ENCODE assay signal across 10 cellular contexts in the genomic region with DNA sequence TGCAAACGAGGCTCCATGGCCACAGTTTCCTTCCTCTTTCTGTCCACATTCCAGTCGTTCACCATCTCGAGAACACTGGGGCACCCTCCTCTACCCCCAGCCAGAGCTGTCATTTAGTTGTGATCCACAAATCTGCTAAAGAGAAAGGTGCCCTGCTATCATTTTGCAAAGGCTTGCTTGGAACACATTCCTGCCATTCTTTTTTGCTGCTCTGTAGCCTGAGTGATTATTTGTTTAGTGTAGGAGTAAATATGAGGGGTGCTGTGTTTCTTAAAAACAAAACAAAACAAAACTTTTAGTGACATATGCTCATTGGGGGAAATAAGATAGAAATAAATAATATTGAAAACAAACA.
DNase-seq lines count a peak whose midpoint lies in the region; ATAC-seq and TF ChIP-seq lines count a peak whose summit lies in the region.
"Had no signal": no experiment of that assay in that cellular context is flagged by ENCODE, and none has a peak within 500 bp of the region (broad histone marks: within the 10 kb centered on the region; RNA-seq: fewer than 3 reads in every experiment).

No MANE protein-coding gene starts in this region.

- no peaks in the 10 kb centered on the region for H3K27me3 Mint-ChIP-seq in activated T-cell treated with anti-CD3 and anti-CD28 coated beads, Interleukin-2, amount 50 U/mL, for 72 hours (ENCODE audit: low read depth)
- no peaks in the 10 kb centered on the region for H3K27me3 Mint-ChIP-seq in activated T-helper 2 cell treated with anti-CD3 and anti-CD28 coated beads, Interferon-gamma antibody, Interleukin-2, Interleukin-4, amounts not matched to agents 10 μg/mL and 5 μg/mL and 100 μg/mL, durations not matched to agents 14 hours and 24 hours and 36 hours (ENCODE audit: low read depth)
- no peaks in the 10 kb centered on the region for H3K27me3 Mint-ChIP-seq in CD8-positive, alpha-beta T cell (ENCODE audit: low read depth)

- no peaks in the 10 kb centered on the region for H3K9me3 ChIP-seq in suprapubic skin
- H3K9me3 ChIP-seq in CD8-positive, alpha-beta T cell (ENCODE audit: low read length) = no peaks in the 10 kb centered on the region
- H3K9me3 ChIP-seq: right atrium auricular region had no signal

- POLR2A ChIA-PET in GM10248 (lab: Yijun Ruan, JAX) = no interaction called here
- POLR2A ChIA-PET in CD8-positive, alpha-beta T cell (lab: Charles Lee) = no interaction called here

- no peak for TF ChIP-seq EP300 in suprapubic skin (IDR thresholded peaks at IDR 0.05)

- no peaks in the 10 kb centered on the region for H3K27me3 ChIP-seq in layer of hippocampus (ENCODE audit: control insufficient read depth, insufficient read depth, low read length)
- no peaks in the 10 kb centered on the region for H3K27me3 ChIP-seq in suprapubic skin
- no peaks in the 10 kb centered on the region for H3K27me3 ChIP-seq in CD8-positive, alpha-beta T cell (ENCODE audit: insufficient read depth, low read length)
- H3K27me3 ChIP-seq: right atrium auricular region had no signal

- CTCF ChIA-PET in GM10248 (lab: Yijun Ruan, JAX) = interaction anchor here (1.7 to 1.8 kb wide), 2 partner anchors 35 to 98 kb away, joined by 4 read pairs; no protein-coding TSS in a partner anchor
- CTCF ChIA-PET in CD8-positive, alpha-beta T cell (lab: Charles Lee) = no interaction called here

- TF ChIP-seq POLR2A in suprapubic skin (IDR thresholded peaks at IDR 0.05) = no peak

- peaks cover 2 to 8% of the 10 kb centered on the region in 2 donors for H3K36me3 Mint-ChIP-seq in activated T-cell treated with anti-CD3 and anti-CD28 coated beads, Interleukin-2, amount 50 U/mL, for 72 hours (ENCODE audit: insufficient read depth in 2 of 2)
- peaks cover 45% of the 10 kb centered on the region for H3K36me3 Mint-ChIP-seq in activated T-helper 2 cell treated with anti-CD3 and anti-CD28 coated beads, Interferon-gamma antibody, Interleukin-2, Interleukin-4, amounts not matched to agents 10 μg/mL and 5 μg/mL and 100 μg/mL, durations not matched to agents 14 hours and 24 hours and 36 hours (ENCODE audit: low read depth)
- peaks cover 16% of the 10 kb centered on the region for H3K36me3 Mint-ChIP-seq in CD8-positive, alpha-beta T cell

- H3K9me3 Mint-ChIP-seq in activated T-cell treated with anti-CD3 and anti-CD28 coated beads, Interleukin-2, amount 50 U/mL, for 72 hours = no peaks in the 10 kb centered on the region
- no peaks in the 10 kb centered on the region for H3K9me3 Mint-ChIP-seq in activated T-helper 2 cell treated with anti-CD3 and anti-CD28 coated beads, Interferon-gamma antibody, Interleukin-2, Interleukin-4, amounts not matched to agents 10 μg/mL and 5 μg/mL and 100 μg/mL, durations not matched to agents 14 hours and 24 hours and 36 hours
- H3K9me3 Mint-ChIP-seq in CD8-positive, alpha-beta T cell = no peaks in the 10 kb centered on the region

- peak overlapping the region; percentile 38 to 63 for H3K4me3 Mint-ChIP-seq in activated T-cell treated with anti-CD3 and anti-CD28 coated beads, Interleukin-2, amount 50 U/mL, for 72 hours
- H3K4me3 Mint-ChIP-seq in activated T-helper 2 cell treated with anti-CD3 and anti-CD28 coated beads, Interferon-gamma antibody, Interleukin-2, Interleukin-4, amounts not matched to agents 10 μg/mL and 5 μg/mL and 100 μg/mL, durations not matched to agents 14 hours and 24 hours and 36 hours (ENCODE audit: low read depth) = peak overlapping the region; percentile 4
- no peak overlapping the region for H3K4me3 Mint-ChIP-seq in CD8-positive, alpha-beta T cell

- H3K27ac Mint-ChIP-seq in activated T-cell treated with anti-CD3 and anti-CD28 coated beads, Interleukin-2, amount 50 U/mL, for 72 hours = peak overlapping the region; percentile 87
- H3K27ac Mint-ChIP-seq in activated T-helper 2 cell treated with anti-CD3 and anti-CD28 coated beads, Interferon-gamma antibody, Interleukin-2, Interleukin-4, amounts not matched to agents 10 μg/mL and 5 μg/mL and 100 μg/mL, durations not matched to agents 14 hours and 24 hours and 36 hours = peak overlapping the region; percentile 65
- no peak overlapping the region for H3K27ac Mint-ChIP-seq in CD8-positive, alpha-beta T cell

- peaks cover 35% of the 10 kb centered on the region for H3K4me1 ChIP-seq in suprapubic skin
- H3K4me1 ChIP-seq in CD8-positive, alpha-beta T cell (ENCODE audit: insufficient read depth, low read length) = peaks cover 23% of the 10 kb centered on the region

- no peak for TF ChIP-seq CTCF in suprapubic skin (IDR thresholded peaks at IDR 0.05)
- no peak for TF ChIP-seq CTCF in GM10248 (IDR thresholded peaks at IDR 0.05; ENCODE audit: control extremely low read depth, extremely low read depth, low read depth, missing control alignments)
- no peak for TF ChIP-seq CTCF in CD8-positive, alpha-beta T cell (IDR thresholded peaks at IDR 0.05)

- no peak overlapping the region for H3K4me3 ChIP-seq in suprapubic skin
- H3K4me3 ChIP-seq in CD8-positive, alpha-beta T cell (ENCODE audit: low read depth, low read length) = no peak overlapping the region
- H3K4me3 ChIP-seq: right atrium auricular region had no signal

- WGBS in suprapubic skin = 12% methylated on average over 3 of the region's 3 CpGs

- no peak for DNase-seq in activated T-cell treated with anti-CD3 and anti-CD28 coated beads, Interleukin-2, amount 50 U/mL, for 72 hours
- no peak for DNase-seq in activated T-cell treated with anti-CD3 and anti-CD28 coated beads, Interleukin-2, amount 50 U/mL, for 1 hour
- DNase-seq in activated T-helper 2 cell treated with anti-CD3 and anti-CD28 coated beads, Interferon-gamma antibody, Interleukin-2, Interleukin-4, amounts not matched to agents 10 μg/mL and 5 μg/mL and 100 μg/mL, durations not matched to agents 14 hours and 24 hours and 36 hours (ENCODE audit: low spot score) = no peak
- no peak for DNase-seq in suprapubic skin (ENCODE audit: low spot score in 2 of 2)
- no peak for DNase-seq in GM10248 (ENCODE audit: extremely low spot score)
- no peak for DNase-seq in CD8-positive, alpha-beta T cell
- DNase-seq: NCI-H2227 treated with DMSO at 0.1 percent for 48 hours had no signal

- no peak for ATAC-seq in activated T-cell treated with anti-CD3 and anti-CD28 coated beads, Interleukin-2, amount 50 U/mL, for 72 hours (replicated peaks in 1 of 2)
- no peak for ATAC-seq in GM19463 (IDR thresholded peaks at IDR 0.05; ENCODE audit: unreplicated experiment)
- ATAC-seq in CD8-positive, alpha-beta T cell = no peak

- H3K36me3 ChIP-seq in suprapubic skin = no peaks in the 10 kb centered on the region
- no peaks in the 10 kb centered on the region for H3K36me3 ChIP-seq in CD8-positive, alpha-beta T cell (ENCODE audit: insufficient read depth, low read length)
- H3K36me3 ChIP-seq: right atrium auricular region had no signal

- intact Hi-C loops in activated T-helper 2 cell treated with anti-CD3 and anti-CD28 coated beads, Interferon-gamma antibody, Interleukin-2, Interleukin-4, amounts not matched to agents 10 μg/mL and 5 μg/mL and 100 μg/mL, durations not matched to agents 14 hours and 24 hours and 36 hours (cut with micrococcal nuclease) = loop anchor here (5.0 kb wide), 2 partner anchors 98 to 163 kb away; no protein-coding TSS in a partner anchor
- intact Hi-C loops in CD8-positive, alpha-beta T cell (cut with DNase I, micrococcal nuclease) = no loop called here

- peaks cover 71% of the 10 kb centered on the region for H3K4me1 Mint-ChIP-seq in activated T-cell treated with anti-CD3 and anti-CD28 coated beads, Interleukin-2, amount 50 U/mL, for 72 hours (ENCODE audit: low read depth)
- H3K4me1 Mint-ChIP-seq in activated T-helper 2 cell treated with anti-CD3 and anti-CD28 coated beads, Interferon-gamma antibody, Interleukin-2, Interleukin-4, amounts not matched to agents 10 μg/mL and 5 μg/mL and 100 μg/mL, durations not matched to agents 14 hours and 24 hours and 36 hours (ENCODE audit: low read depth) = peaks cover 57% of the 10 kb centered on the region
- peaks cover 59% of the 10 kb centered on the region for H3K4me1 Mint-ChIP-seq in CD8-positive, alpha-beta T cell (ENCODE audit: low read depth)

- H3K27ac ChIP-seq in layer of hippocampus (ENCODE audit: low read depth, low read length) = peak overlapping the region; percentile 8
- peak overlapping the region; percentile 30 for H3K27ac ChIP-seq in suprapubic skin
- H3K27ac ChIP-seq in CD8-positive, alpha-beta T cell (ENCODE audit: low read depth, low read length) = no peak overlapping the region
- H3K27ac ChIP-seq: right atrium auricular region had no signal
